ENCODE assay signal across 12 cellular contexts in the genomic region with DNA sequence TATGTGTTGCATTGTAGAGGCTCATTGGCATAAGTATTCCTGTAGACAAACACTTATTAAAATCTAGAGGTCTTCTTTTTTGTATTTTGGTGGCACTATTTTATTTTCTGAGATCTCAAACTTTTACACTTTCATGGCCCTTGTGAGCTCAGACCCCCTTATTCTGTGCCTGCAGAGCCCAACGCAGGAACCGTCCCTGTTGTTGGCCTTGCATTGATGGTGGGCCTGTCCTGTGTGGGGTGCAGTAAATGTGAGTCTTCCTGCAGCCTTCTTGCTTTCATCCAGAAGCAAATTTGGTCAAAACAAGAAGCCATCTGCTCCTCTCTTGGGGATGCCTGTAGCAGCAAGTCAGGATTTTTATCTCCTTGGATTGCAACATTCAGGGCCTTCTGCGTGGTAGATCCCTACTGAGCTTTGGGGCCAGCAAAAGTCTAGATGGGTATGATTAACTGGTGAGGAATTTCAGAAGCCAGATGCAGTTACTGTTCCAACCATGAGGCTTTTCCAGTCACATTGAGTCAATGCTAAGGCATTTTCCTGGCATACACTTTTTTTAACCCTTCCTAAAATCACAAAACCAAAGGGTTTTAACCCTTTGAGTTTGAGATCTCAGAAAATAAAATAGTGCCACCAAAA. TPM values are rescaled to one million over a fixed set of nuclear protein-coding genes. Genes with fewer than 3 reads are reported as not detected.
DNase-seq lines count a peak whose midpoint lies in the region; ATAC-seq, FAIRE-seq and TF ChIP-seq lines count a peak whose summit lies in the region.
"Had no signal": no experiment of that assay in that cellular context is flagged by ENCODE, and none has a peak within 500 bp of the region (broad histone marks: within the 10 kb centered on the region; RNA-seq: fewer than 3 reads in every experiment).

No MANE protein-coding gene starts in this region.

- H3F3A ChIP-seq in smooth muscle cell (ENCODE audit: low read depth), result peaks cover 38% of the 10 kb centered on the region

- peaks cover 10% of the 10 kb centered on the region; the same call in 1 of the 2 replicates for H3K4me1 ChIP-seq in HEK293 (ENCODE audit: control insufficient read depth, insufficient read depth, low read length)
- H3K4me1 ChIP-seq in gastroesophageal sphincter, result no peaks in the 10 kb centered on the region
- peaks cover 5% of the 10 kb centered on the region for H3K4me1 ChIP-seq in smooth muscle cell (ENCODE audit: low read depth)
- H3K4me1 ChIP-seq in small intestine (ENCODE audit: control insufficient read depth in 2 of 2, insufficient read depth in 1 of 2, low read depth in 1 of 2, low read length in 1 of 2), result no peaks in the 10 kb centered on the region
- H3K4me1 ChIP-seq: neural progenitor cell had no signal

- WGBS in gastroesophageal sphincter (ENCODE audit: low coverage in 1 of 2), 2 donors, result 75 to 100% methylated on average over 1 to 3 of the region's 3 CpGs
- WGBS in smooth muscle cell (ENCODE audit: low lambda C conversion rate), result 15% methylated on average over 3 of the region's 3 CpGs
- 83 to 89% (median 86%) methylated on average over 3 of the region's 3 CpGs for WGBS in small intestine, 3 donors

- CTCF ChIA-PET in HEK293 (lab: Yijun Ruan, JAX), result no interaction called here

- H3K9ac ChIP-seq in smooth muscle cell (ENCODE audit: low read depth), result no peak overlapping the region
- H3K9ac ChIP-seq: neural progenitor cell had no signal

- FAIRE-seq in small intestine (lab: Jason Lieb, UNC) (no peak), D721Med (lab: Jason Lieb, UNC) (no peak)

- H3K4me3 ChIP-seq in HEK293 (ENCODE audit: low read depth, low read length), result no peak overlapping the region
- no peak overlapping the region for H3K4me3 ChIP-seq in gastroesophageal sphincter
- H3K4me3 ChIP-seq in smooth muscle cell, result no peak overlapping the region
- H3K4me3 ChIP-seq in small intestine (ENCODE audit: low read depth in 1 of 2, low read length in 2 of 2), result no peak overlapping the region
- H3K4me3 ChIP-seq: neural progenitor cell had no signal

- POLR2A ChIA-PET in HEK293 (lab: Yijun Ruan, JAX), result interaction anchor here (0.7 kb wide), 1 partner anchor 31 kb away, joined by 3 read pairs; no protein-coding TSS in a partner anchor

- TF ChIP-seq CTCF in HEK293 (tag by site-specific recombination; IDR thresholded peaks at IDR 0.05) (no peak), gastroesophageal sphincter (IDR thresholded peaks at IDR 0.05) (no peak), smooth muscle cell (IDR thresholded peaks at IDR 0.05; ENCODE audit: borderline replicate concordance, insufficient read depth, poor library complexity, severe bottlenecking) (no peak), D721Med (IDR thresholded peaks at IDR 0.05; ENCODE audit: insufficient read depth, missing control alignments) (no peak)

- H3K27me3 ChIP-seq in gastroesophageal sphincter (no peaks in the 10 kb centered on the region), smooth muscle cell (ENCODE audit: low read depth) (no peaks in the 10 kb centered on the region), small intestine (ENCODE audit: control insufficient read depth in 2 of 2, insufficient read depth in 2 of 2, low read length in 2 of 2) (no peaks in the 10 kb centered on the region)
- H3K27me3 ChIP-seq: neural progenitor cell had no signal

- H3K36me3 ChIP-seq in HEK293 (ENCODE audit: control insufficient read depth in 2 of 2, insufficient read depth in 1 of 2, low read length in 2 of 2) (peaks cover under 1 to 39% of the 10 kb centered on the region in 2 experiments), gastroesophageal sphincter (no peaks in the 10 kb centered on the region), smooth muscle cell (ENCODE audit: low read depth) (no peaks in the 10 kb centered on the region), small intestine (ENCODE audit: control insufficient read depth in 2 of 2, insufficient read depth in 2 of 2, low read length in 2 of 2) (no peaks in the 10 kb centered on the region)
- H3K36me3 ChIP-seq: neural progenitor cell had no signal

- peaks cover 95% of the 10 kb centered on the region for H3K79me2 ChIP-seq in smooth muscle cell (ENCODE audit: low read depth)

- H3K27ac ChIP-seq in HEK293 (ENCODE audit: extremely low read depth, low read depth, low read length) (0 out of 2 replicates have a peak overlapping the region, but pooled peaks have one; percentile 31), gastroesophageal sphincter (no peak overlapping the region), smooth muscle cell (ENCODE audit: low read depth) (peak overlapping the region; percentile 90), small intestine (ENCODE audit: low read depth in 1 of 2, low read length in 1 of 2) (no peak overlapping the region)
- H3K27ac ChIP-seq: neural progenitor cell had no signal

- peak overlapping the region; percentile 50 for H3K4me2 ChIP-seq in smooth muscle cell
- H3K4me2 ChIP-seq: neural progenitor cell had no signal

- H3K9me3 ChIP-seq in HEK293 (ENCODE audit: control insufficient read depth, insufficient read depth, low read depth, low read length) (no peaks in the 10 kb centered on the region), gastroesophageal sphincter (no peaks in the 10 kb centered on the region), smooth muscle cell (replicated peaks; ENCODE audit: low read depth) (no peaks in the 10 kb centered on the region), small intestine (ENCODE audit: control insufficient read depth, low read depth) (no peaks in the 10 kb centered on the region)

- TF ChIP-seq EP300 in gastroesophageal sphincter (IDR thresholded peaks at IDR 0.05), result no peak

- H4K20me1 ChIP-seq in smooth muscle cell (ENCODE audit: low read depth), result peaks cover 88% of the 10 kb centered on the region

- no peak overlapping the region for H2AFZ ChIP-seq in smooth muscle cell (ENCODE audit: low read depth)
- H2AFZ ChIP-seq: neural progenitor cell had no signal

- DNase-seq in smooth muscle cell (lab: John Stamatoyannopoulos, UW; ENCODE audit: unreplicated experiment) (no peak), Ammon's horn (ENCODE audit: low spot score) (no peak), small intestine (no peak), Kasumi-1 (lab: John Stamatoyannopoulos, UW) (no peak), D721Med (ENCODE audit: insufficient read length, low spot score) (no peak)
- DNase-seq: effector memory CD4-positive, alpha-beta T cell; NCI-H748 treated with DMSO at 0.1 percent for 48 hours; stimulated activated naive CD4-positive, alpha-beta T cell had no signal

- no peak for TF ChIP-seq POLR2A in gastroesophageal sphincter (IDR thresholded peaks at IDR 0.05)

- ATAC-seq in SK-N-SH treated with all-trans-retinoic acid at 6 μM for 48 hours (peak; percentile 98), gastroesophageal sphincter (peak; percentile 74)

TF ChIP-seq in HEK293, 187 proteins besides CTCF, POLR2A, EP300 and RAD21 (continues in another document):
- TF ChIP-seq HOXA7 (CRISPR knock-in tag; IDR thresholded peaks at IDR 0.05; ENCODE audit: borderline replicate concordance) (no peak), ZNF777 (tag by site-specific recombination; IDR thresholded peaks at IDR 0.05; ENCODE audit: borderline replicate concordance) (no peak), ZNF140 (tag by site-specific recombination; IDR thresholded peaks at IDR 0.05) (no peak)
- TF ChIP-seq, protein P1, sequence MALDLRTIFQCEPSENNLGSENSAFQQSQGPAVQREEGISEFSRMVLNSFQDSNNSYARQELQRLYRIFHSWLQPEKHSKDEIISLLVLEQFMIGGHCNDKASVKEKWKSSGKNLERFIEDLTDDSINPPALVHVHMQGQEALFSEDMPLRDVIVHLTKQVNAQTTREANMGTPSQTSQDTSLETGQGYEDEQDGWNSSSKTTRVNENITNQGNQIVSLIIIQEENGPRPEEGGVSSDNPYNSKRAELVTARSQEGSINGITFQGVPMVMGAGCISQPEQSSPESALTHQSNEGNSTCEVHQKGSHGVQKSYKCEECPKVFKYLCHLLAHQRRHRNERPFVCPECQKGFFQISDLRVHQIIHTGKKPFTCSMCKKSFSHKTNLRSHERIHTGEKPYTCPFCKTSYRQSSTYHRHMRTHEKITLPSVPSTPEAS (tag by site-specific recombination; IDR thresholded peaks at IDR 0.05), result no peak

TF ChIP-seq in SK-N-SH treated with all-trans-retinoic acid at 6 μM for 48 hours, 23 proteins besides CTCF, POLR2A, EP300 and RAD21 (continues in another document):
- TF ChIP-seq, protein P2, sequence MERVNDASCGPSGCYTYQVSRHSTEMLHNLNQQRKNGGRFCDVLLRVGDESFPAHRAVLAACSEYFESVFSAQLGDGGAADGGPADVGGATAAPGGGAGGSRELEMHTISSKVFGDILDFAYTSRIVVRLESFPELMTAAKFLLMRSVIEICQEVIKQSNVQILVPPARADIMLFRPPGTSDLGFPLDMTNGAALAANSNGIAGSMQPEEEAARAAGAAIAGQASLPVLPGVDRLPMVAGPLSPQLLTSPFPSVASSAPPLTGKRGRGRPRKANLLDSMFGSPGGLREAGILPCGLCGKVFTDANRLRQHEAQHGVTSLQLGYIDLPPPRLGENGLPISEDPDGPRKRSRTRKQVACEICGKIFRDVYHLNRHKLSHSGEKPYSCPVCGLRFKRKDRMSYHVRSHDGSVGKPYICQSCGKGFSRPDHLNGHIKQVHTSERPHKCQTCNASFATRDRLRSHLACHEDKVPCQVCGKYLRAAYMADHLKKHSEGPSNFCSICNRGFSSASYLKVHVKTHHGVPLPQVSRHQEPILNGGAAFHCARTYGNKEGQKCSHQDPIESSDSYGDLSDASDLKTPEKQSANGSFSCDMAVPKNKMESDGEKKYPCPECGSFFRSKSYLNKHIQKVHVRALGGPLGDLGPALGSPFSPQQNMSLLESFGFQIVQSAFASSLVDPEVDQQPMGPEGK (CRISPR knock-in tag; IDR thresholded peaks at IDR 0.05; ENCODE audit: borderline replicate concordance), result no peak; the same call in 1 of the 2 replicates
- TF ChIP-seq TOX (CRISPR knock-in tag; IDR thresholded peaks at IDR 0.05; ENCODE audit: borderline replicate concordance) (0 out of 2 replicates have a peak, but pooled peaks have one; percentile 52), ZNF8 (CRISPR knock-in tag; IDR thresholded peaks at IDR 0.05) (no peak; the same call in 1 of the 2 replicates), ARNTL (CRISPR knock-in tag; IDR thresholded peaks at IDR 0.05; ENCODE audit: borderline replicate concordance, low read depth) (no peak), GLIS3 (CRISPR knock-in tag; IDR thresholded peaks at IDR 0.05) (no peak), PPARA (CRISPR knock-in tag; IDR thresholded peaks at IDR 0.05; ENCODE audit: borderline replicate concordance) (no peak), ZC3H10 (CRISPR knock-in tag; IDR thresholded peaks at IDR 0.05) (no peak), RARB (CRISPR knock-in tag; IDR thresholded peaks at IDR 0.05) (no peak), ESRRG (CRISPR knock-in tag; IDR thresholded peaks at IDR 0.05) (no peak), ISL1 (CRISPR knock-in tag; IDR thresholded peaks at IDR 0.05) (peak; percentile 65), ZFP3 (CRISPR knock-in tag; IDR thresholded peaks at IDR 0.05) (peak; percentile 46; the same call in 1 of the 2 replicates), ZNF70 (CRISPR knock-in tag; IDR thresholded peaks at IDR 0.05) (no peak)

RNA-seq across cellular contexts. Expression of a gene that starts 31.7 kb away (rescaled TPM):
- total RNA-seq in gastroesophageal sphincter (10 to 100 TPM in 1 of 4 donors, 1 to 10 TPM in 2, under 1 TPM in 1; 0.31 to 12.9 (median 5.5) TPM), smooth muscle cell (194 and 196 TPM in 2 replicates)
- polyA plus RNA-seq in smooth muscle cell (292 and 304 TPM in 2 replicates), small intestine (1 to 10 TPM in 2 of 3 donors, under 1 TPM in 1; 0.67 to 9.5 (median 8.4) TPM)

Comparison
In these comparisons a context has a peak if more than half of its experiments do, and no peak if none do; other contexts are left out.
1. H3K27ac ChIP-seq: peak in HEK293 (single experiment) and smooth muscle cell (single experiment); none in gastroesophageal sphincter (0 of 4) and small intestine (0 of 2).
2. RNA of a gene that starts 31.7 kb away (total RNA-seq): 194 to 196 TPM in smooth muscle cell; 0.31 to 12.9 TPM in gastroesophageal sphincter; every median in the first group is over 10 times any median in the second.